Comparison of ENCODE assay signal across 14 cellular contexts in the genomic region with DNA sequence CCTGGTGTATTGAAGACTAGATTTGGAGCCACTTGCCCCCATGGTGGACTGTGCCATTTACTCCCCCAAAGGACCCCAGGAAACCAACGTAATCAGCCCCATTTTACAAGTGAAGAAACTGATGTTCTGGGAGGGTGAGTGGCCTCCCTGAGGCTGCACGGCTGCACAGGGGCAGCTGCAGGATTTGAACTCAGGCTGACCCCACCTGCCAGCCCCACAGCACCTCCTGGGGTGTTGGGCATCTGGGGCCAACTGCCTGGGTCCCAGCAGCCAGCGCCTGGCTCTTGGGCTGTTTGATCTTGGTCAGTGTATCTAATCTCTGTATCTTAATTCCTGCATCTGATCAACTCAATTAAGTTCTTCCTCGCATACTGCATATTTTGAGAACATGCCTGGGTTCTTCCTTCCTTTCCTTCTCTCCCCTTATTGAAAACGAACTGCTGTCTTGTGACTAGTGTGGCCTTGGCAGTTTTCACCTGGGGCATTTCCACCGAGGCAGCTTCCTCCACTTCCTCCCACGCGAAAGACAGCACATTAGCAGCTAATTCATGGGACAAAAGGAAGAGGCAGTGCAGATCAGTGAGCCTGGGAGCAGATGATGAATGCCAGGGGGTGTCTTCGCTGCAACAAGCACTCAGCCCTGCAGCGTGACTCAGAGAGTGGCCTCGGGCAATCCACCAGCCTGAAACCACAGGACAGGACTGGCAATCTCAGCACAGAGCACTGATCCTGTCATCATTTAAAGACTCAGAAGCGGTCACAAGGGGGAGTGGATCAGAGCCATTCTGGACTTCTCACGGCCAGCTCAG.
DNase-seq lines count a peak whose midpoint lies in the region; ATAC-seq, FAIRE-seq and TF ChIP-seq lines count a peak whose summit lies in the region.
"Had no signal": no experiment of that assay in that cellular context is flagged by ENCODE, and none has a peak within 500 bp of the region (broad histone marks: within the 10 kb centered on the region; RNA-seq: fewer than 3 reads in every experiment).

No MANE protein-coding gene starts in this region.

- H3K4me3 ChIP-seq in breast epithelium, result no peak overlapping the region
- H3K4me3 ChIP-seq: esophagus squamous epithelium had no signal

- intact Hi-C loops in MCF 10A (cut with micrococcal nuclease), result no loop called here
- intact Hi-C loops in breast epithelium (cut with DNase I; ENCODE audit: low total_unique reads), result no loop called here
- intact Hi-C loops in cardiac septum (cut with DNase I), result no loop called here

- H3K9ac ChIP-seq in H9 (ENCODE audit: extremely low read depth, insufficient read length, low read length), result no peak overlapping the region

- no peaks in the 10 kb centered on the region for H3K36me3 ChIP-seq in breast epithelium
- H3K36me3 ChIP-seq: esophagus squamous epithelium had no signal

- H3K4me2 ChIP-seq in H9 (ENCODE audit: insufficient read depth, insufficient read length, low read length), result no peak overlapping the region

- H3T11ph ChIP-seq in H9 (ENCODE audit: low read length), result no peak overlapping the region

- no peaks in the 10 kb centered on the region for H3K9me3 Mint-ChIP-seq in MCF 10A (ENCODE audit: unreplicated experiment)
- no peaks in the 10 kb centered on the region for H3K9me3 Mint-ChIP-seq in H9

- H3K79me1 ChIP-seq in H9 (ENCODE audit: insufficient read depth, low read depth, low read length, poor library complexity, severe bottlenecking), result no peaks in the 10 kb centered on the region

- H3K27ac Mint-ChIP-seq in MCF 10A (ENCODE audit: low read depth, unreplicated experiment), result no peak overlapping the region
- H3K27ac Mint-ChIP-seq in H9, result no peak overlapping the region
- H3K27ac Mint-ChIP-seq: activated naive CD8-positive, alpha-beta T cell treated with anti-CD3 and anti-CD28 coated beads, Interleukin-2, amount 10 ng/mL, durations not matched to agents 7 days and 5 days; memory B cell had no signal

- no peak for TF ChIP-seq POLR2A in breast epithelium (IDR thresholded peaks at IDR 0.05)

- TF ChIP-seq CTCF in MCF 10A (IDR thresholded peaks at IDR 0.05; ENCODE audit: unreplicated experiment), result no peak
- no peak for TF ChIP-seq CTCF in breast epithelium (IDR thresholded peaks at IDR 0.05)
- TF ChIP-seq CTCF in H9 (conservative IDR thresholded peaks at IDR 0.05), result no peak

- no peaks in the 10 kb centered on the region for H4K20me1 ChIP-seq in H9 (ENCODE audit: control insufficient read depth, insufficient read depth, insufficient read length)

- no TSS peak for BruUV-seq in MCF 10A (replicated peaks; lab: Mats Ljungman, UMichigan)

- no peaks in the 10 kb centered on the region for H3K27me3 Mint-ChIP-seq in MCF 10A (ENCODE audit: insufficient read depth, unreplicated experiment)
- H3K27me3 Mint-ChIP-seq in H9 (ENCODE audit: low read depth), result no peaks in the 10 kb centered on the region
- H3K27me3 Mint-ChIP-seq: activated naive CD8-positive, alpha-beta T cell treated with anti-CD3 and anti-CD28 coated beads, Interleukin-2, amount 10 ng/mL, durations not matched to agents 7 days and 5 days had no signal

- no peaks in the 10 kb centered on the region for H3K27me3 ChIP-seq in breast epithelium
- no peaks in the 10 kb centered on the region for H3K27me3 ChIP-seq in H9 (ENCODE audit: insufficient read depth, low read length)
- H3K27me3 ChIP-seq: esophagus squamous epithelium had no signal

- H3K4me3 Mint-ChIP-seq in MCF 10A (ENCODE audit: unreplicated experiment) (no peak overlapping the region), H9 (no peak overlapping the region)
- H3K4me3 Mint-ChIP-seq: activated naive CD8-positive, alpha-beta T cell treated with anti-CD3 and anti-CD28 coated beads, Interleukin-2, amount 10 ng/mL, durations not matched to agents 7 days and 5 days; memory B cell had no signal

- H3K27ac ChIP-seq in breast epithelium, result no peak overlapping the region
- no peak overlapping the region for H3K27ac ChIP-seq in H9 (ENCODE audit: insufficient read length, low read depth, low read length)
- H3K27ac ChIP-seq: esophagus squamous epithelium had no signal

- no peak overlapping the region for H4K91ac ChIP-seq in H9 (ENCODE audit: insufficient read length, low read depth, low read length)

- no peak overlapping the region for H2BK15ac ChIP-seq in H9 (ENCODE audit: low read depth, low read length)

- H2AK5ac ChIP-seq in H9 (ENCODE audit: insufficient read length, low read length), result no peak overlapping the region

- H3K56ac ChIP-seq in H9 (ENCODE audit: insufficient read length, low read depth, low read length), result no peak overlapping the region

- no peaks in the 10 kb centered on the region for H3K23me2 ChIP-seq in H9 (ENCODE audit: insufficient read length, low read depth, low read length, poor library complexity, severe bottlenecking)

- H3K4me1 Mint-ChIP-seq in MCF 10A (ENCODE audit: insufficient read depth, unreplicated experiment) (peaks cover 6% of the 10 kb centered on the region), H9 (peaks cover 11 to 17% of the 10 kb centered on the region in 2 experiments)
- H3K4me1 Mint-ChIP-seq: activated naive CD8-positive, alpha-beta T cell treated with anti-CD3 and anti-CD28 coated beads, Interleukin-2, amount 10 ng/mL, durations not matched to agents 7 days and 5 days had no signal

- no CpG with 5 or more reads among the region's 13 CpGs for WGBS in H9 (ENCODE audit: extremely low coverage, insufficient read length, low lambda C conversion rate)

- FAIRE-seq in urothelium cell line (lab: Jason Lieb, UNC), result peak; percentile 86
- FAIRE-seq: small intestine had no signal

- DNase-seq in MCF 10A (ENCODE audit: unreplicated experiment) (peak; percentile 72), breast epithelium (ENCODE audit: low spot score in 2 of 2) (no peak), SK-N-DZ (ENCODE audit: low spot score) (peak; percentile 46), fibroblast of peridontal ligament (ENCODE audit: extremely low read depth) (peak; percentile 73), urothelium cell line (ENCODE audit: low spot score) (peak; percentile 92), H9 (no peak), cardiac septum (ENCODE audit: low spot score) (no peak)
- DNase-seq: 8988T; activated CD4-positive, alpha-beta T cell treated with anti-CD3 and anti-CD28 coated beads, Interleukin-2, amount 50 U/mL, for 1 hour; activated naive CD8-positive, alpha-beta T cell treated with anti-CD3 and anti-CD28 coated beads, Interleukin-2, amount 10 ng/mL, durations not matched to agents 7 days and 5 days; esophagus squamous epithelium; small intestine had no signal

- H3K4me1 ChIP-seq in breast epithelium (no peaks in the 10 kb centered on the region), H9 (ENCODE audit: insufficient read depth, low read length) (no peaks in the 10 kb centered on the region; the same call in 1 of the 2 replicates)

- H2BK20ac ChIP-seq in H9 (ENCODE audit: low read depth, low read length, poor library complexity, severe bottlenecking), result no peak overlapping the region

- CTCF ChIA-PET in MCF 10A (lab: Yijun Ruan, JAX), result interaction anchor here (0.6 to 2.2 kb wide), 4 partner anchors 11 to 391 kb away, joined by 3 to 6 read pairs (median 4); no protein-coding TSS in a partner anchor

- H2AFZ ChIP-seq in H9 (ENCODE audit: low read length), result no peak overlapping the region

- H3K79me2 ChIP-seq in H9 (ENCODE audit: insufficient read depth, low read length), result no peaks in the 10 kb centered on the region

- H2BK5ac ChIP-seq in H9 (ENCODE audit: insufficient read length, low read length), result no peak overlapping the region

- H2BK12ac ChIP-seq in H9 (ENCODE audit: insufficient read length, low read depth, low read length), result no peak overlapping the region

- no peak overlapping the region for H4K8ac ChIP-seq in H9 (replicated peaks; ENCODE audit: insufficient read length, low read depth, low read length)

- no peak for ATAC-seq in GM19463 (IDR thresholded peaks at IDR 0.05; ENCODE audit: unreplicated experiment)

- H3K23ac ChIP-seq in H9 (ENCODE audit: insufficient read length, low read depth, low read length), result no peak overlapping the region

- H3K9me3 ChIP-seq in breast epithelium (no peaks in the 10 kb centered on the region), H9 (ENCODE audit: control insufficient read depth, low read depth, low read length) (no peaks in the 10 kb centered on the region)
- H3K9me3 ChIP-seq: esophagus squamous epithelium had no signal

- no peak overlapping the region for H4K5ac ChIP-seq in H9 (ENCODE audit: insufficient read length, low read depth, low read length)

- no peak overlapping the region for H2BK120ac ChIP-seq in H9 (ENCODE audit: low read depth, low read length, poor library complexity, severe bottlenecking)

- POLR2A ChIA-PET in MCF 10A (lab: Yijun Ruan, JAX), result interaction anchor here (1.1 to 1.4 kb wide), 2 partner anchors 10 to 88 kb away, joined by 3 to 4 read pairs; no protein-coding TSS in a partner anchor

- no peaks in the 10 kb centered on the region for H3K36me3 Mint-ChIP-seq in MCF 10A (ENCODE audit: insufficient read depth, unreplicated experiment)
- no peaks in the 10 kb centered on the region; a peak in 1 of 7 replicates for H3K36me3 Mint-ChIP-seq in H9 (ENCODE audit: insufficient read depth in 1 of 3, low read depth in 3 of 3)
- H3K36me3 Mint-ChIP-seq: activated naive CD8-positive, alpha-beta T cell treated with anti-CD3 and anti-CD28 coated beads, Interleukin-2, amount 10 ng/mL, durations not matched to agents 7 days and 5 days; memory B cell had no signal

- H3K18ac ChIP-seq in H9 (ENCODE audit: insufficient read length, low read depth, low read length), result no peak overlapping the region

- H3K14ac ChIP-seq in H9 (ENCODE audit: insufficient read depth, low read length), result no peak overlapping the region; the same call in 1 of the 2 replicates

- H3K4ac ChIP-seq in H9 (ENCODE audit: low read depth, low read length), result no peak overlapping the region

Comparison
In these comparisons a context has a peak if more than half of its experiments do, and no peak if none do; other contexts are left out.
1. DNase-seq: peak in MCF 10A (single experiment), SK-N-DZ (single experiment), fibroblast of peridontal ligament (single experiment) and urothelium cell line (single experiment); none in breast epithelium (0 of 2), H9 (single experiment) and cardiac septum (single experiment).